Comparison of ENCODE assay signal across 26 cellular contexts in the genomic region with DNA sequence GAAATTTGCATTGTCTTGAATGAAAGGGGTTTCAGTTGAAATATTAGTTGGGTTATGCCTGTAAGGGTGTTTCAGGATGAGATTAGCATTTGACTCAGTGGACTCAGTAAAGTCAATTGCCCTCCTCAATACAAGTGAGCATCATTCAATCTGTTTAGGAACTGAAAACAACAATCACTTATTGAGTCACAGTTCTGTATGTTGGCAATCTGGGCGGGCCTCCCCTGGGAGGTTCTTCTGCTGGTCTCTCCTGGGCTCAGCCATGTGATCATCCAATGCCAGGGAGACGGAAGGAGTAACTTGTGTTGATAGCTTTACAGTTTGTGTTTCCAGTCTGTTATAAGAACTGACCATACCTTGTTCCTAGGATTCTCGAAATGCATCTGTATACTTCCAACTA.
"Had no signal": no experiment of that assay in that cellular context is flagged by ENCODE, and none has a peak within 500 bp of the region (broad histone marks: within the 10 kb centered on the region; RNA-seq: fewer than 3 reads in every experiment).

No MANE protein-coding gene starts in this region.

- ATAC-seq: esophagus mucosa; natural killer cell; pancreas; sciatic nerve; stimulated activated naive CD8-positive, alpha-beta T cell treated with anti-CD3 and anti-CD28 coated beads, Interleukin-15, amount 100 ng/mL, for 72 hours had no signal

- H3K4me3 ChIP-seq: lung, pancreas, right atrium auricular region, smooth muscle cell, suprapubic skin, transverse colon, vagina had no signal

- H3K9me3 Mint-ChIP-seq: memory B cell, natural killer cell had no signal

- H3K9me3 ChIP-seq: neutrophil, pancreas, transverse colon, vagina had no signal

- H3K27ac Mint-ChIP-seq: endodermal cell; immature natural killer cell; memory B cell; natural killer cell; progenitor cell of endocrine pancreas; stimulated activated naive CD8-positive, alpha-beta T cell treated with anti-CD3 and anti-CD28 coated beads, Interleukin-15, amount 100 ng/mL, for 72 hours had no signal

- H3K4me3 Mint-ChIP-seq: endodermal cell; immature natural killer cell; memory B cell; natural killer cell; stimulated activated naive CD8-positive, alpha-beta T cell treated with anti-CD3 and anti-CD28 coated beads, Interleukin-15, amount 100 ng/mL, for 72 hours had no signal

- FAIRE-seq: keratinocyte, pancreas had no signal

- H3K36me3 Mint-ChIP-seq: immature natural killer cell, natural killer cell had no signal

- H3K4me1 ChIP-seq: pancreas, suprapubic skin, transverse colon, vagina had no signal

- H3K36me3 ChIP-seq: neutrophil, pancreas, right atrium auricular region, suprapubic skin, transverse colon, vagina had no signal

- H3K4me1 Mint-ChIP-seq: immature natural killer cell; natural killer cell; stimulated activated naive CD8-positive, alpha-beta T cell treated with anti-CD3 and anti-CD28 coated beads, Interleukin-15, amount 100 ng/mL, for 72 hours had no signal

- DNase-seq: cerebellar nuclear complex; effector CD8-positive, alpha-beta T cell; endodermal cell; foreskin melanocyte; hypothalamus; immature natural killer cell; natural killer cell; pancreas; stimulated activated CD4-positive, alpha-beta T cell treated with anti-CD3 and anti-CD28 coated beads, Interleukin-12 subunit alpha, Interleukin-12 subunit beta, amount 100 ng/mL, for 4 hours; stimulated activated CD4-positive, alpha-beta T cell treated with anti-CD3 and anti-CD28 coated beads, Interleukin-1b, Interleukin-23, amount 100 ng/mL, for 48 hours; stimulated activated CD4-positive, alpha-beta T cell treated with anti-CD3 and anti-CD28 coated beads, Interleukin-4, amount 100 ng/mL, for 24 hours; stimulated activated naive CD4-positive, alpha-beta T cell; stimulated activated naive CD8-positive, alpha-beta T cell treated with anti-CD3 and anti-CD28 coated beads, Interleukin-15, amount 100 ng/mL, for 72 hours; transverse colon had no signal

- H3K27ac ChIP-seq: epithelial cell of prostate, neutrophil, pancreas, right atrium auricular region, suprapubic skin, transverse colon, vagina had no signal

- H3K4me2 ChIP-seq: smooth muscle cell had no signal

- H3K27me3 ChIP-seq: neutrophil, pancreas, right atrium auricular region, suprapubic skin, transverse colon, vagina had no signal

- H3K27me3 Mint-ChIP-seq: progenitor cell of endocrine pancreas; stimulated activated naive CD8-positive, alpha-beta T cell treated with anti-CD3 and anti-CD28 coated beads, Interleukin-15, amount 100 ng/mL, for 72 hours had no signal
